In genomic region chrX:2693526-2694002, GRCh38 we compare ENCODE assay signal across 10 cellular contexts. TPM values are rescaled to one million over a fixed set of nuclear protein-coding genes. Genes with fewer than 3 reads are reported as not detected.
DNase-seq lines count a peak whose midpoint lies in the region; ATAC-seq, FAIRE-seq and TF ChIP-seq lines count a peak whose summit lies in the region.
"Had no signal": no experiment of that assay in that cellular context is flagged by ENCODE, and none has a peak within 500 bp of the region (broad histone marks: within the 10 kb centered on the region; RNA-seq: fewer than 3 reads in every experiment).

No MANE protein-coding gene starts in this region.

- peaks cover 73% of the 10 kb centered on the region for H3K4me1 Mint-ChIP-seq in central memory CD8-positive, alpha-beta T cell
- peaks cover 41% of the 10 kb centered on the region for H3K4me1 Mint-ChIP-seq in neural progenitor cell

- no peak overlapping the region for H3K9ac ChIP-seq in neural progenitor cell

- intact Hi-C loops in A673 (cut with micrococcal nuclease; ENCODE audit: unreplicated experiment) = loop anchor here (2.0 to 5.0 kb wide), 2 partner anchors 13 to 41 kb away; no protein-coding TSS in a partner anchor

- H3F3A ChIP-seq in neural progenitor cell (ENCODE audit: low read depth) = peaks cover 16% of the 10 kb centered on the region

- no peaks in the 10 kb centered on the region for H4K20me1 ChIP-seq in neural progenitor cell (ENCODE audit: low read depth)

- H2AFZ ChIP-seq in neural progenitor cell (replicated peaks) = no peak overlapping the region

- TF ChIP-seq CTCF in A673 (conservative IDR thresholded peaks at IDR 0.05; ENCODE audit: low read depth, low read length) (no peak), neural progenitor cell (IDR thresholded peaks at IDR 0.05) (no peak)

- POLR2A ChIA-PET in A673 (lab: Charles Lee; ENCODE audit: low non-redundant PET) = no interaction called here

- H3K79me2 ChIP-seq in neural progenitor cell (ENCODE audit: low read depth) = peaks cover 39% of the 10 kb centered on the region

- no peaks in the 10 kb centered on the region for H3K27me3 Mint-ChIP-seq in central memory CD8-positive, alpha-beta T cell
- H3K27me3 Mint-ChIP-seq in neural progenitor cell (ENCODE audit: insufficient read depth, low read depth) = peaks cover 4% of the 10 kb centered on the region

- CTCF ChIA-PET in A673 (lab: Charles Lee) = no interaction called here

- H3K9me3 ChIP-seq in A673 (ENCODE audit: low read depth, low read length, poor library complexity, severe bottlenecking) = no peaks in the 10 kb centered on the region
- no peaks in the 10 kb centered on the region for H3K9me3 ChIP-seq in neural progenitor cell (ENCODE audit: low read depth)

- DNase-seq in A673 (ENCODE audit: low spot score) = no peak
- no peak for DNase-seq in GM12891 (ENCODE audit: insufficient read length, low spot score)
- no peak for DNase-seq in central memory CD8-positive, alpha-beta T cell (ENCODE audit: low spot score in 2 of 2)
- no peak for DNase-seq in neural progenitor cell (ENCODE audit: low spot score)
- DNase-seq in NCI-H82 treated with DMSO at 0.1 percent for 48 hours (lab: John Stamatoyannopoulos, UW; ENCODE audit: unreplicated experiment) = no peak
- DNase-seq in T1000 (lab: John Stamatoyannopoulos, UW) = no peak
- no peak for DNase-seq in ACHN
- DNase-seq: NCI-H1694 treated with DMSO at 0.1 percent for 48 hours had no signal

- H3K4me3 Mint-ChIP-seq in central memory CD8-positive, alpha-beta T cell = peak overlapping the region; percentile 97
- peak overlapping the region; percentile 66 for H3K4me3 Mint-ChIP-seq in neural progenitor cell

- H3K27ac ChIP-seq in A673 (ENCODE audit: low read depth, low read length, poor library complexity, severe bottlenecking) (peak overlapping the region; percentile 97), neural progenitor cell (no peak overlapping the region)

- FAIRE-seq in GM12891 (lab: Jason Lieb, UNC) = peak; percentile 5

- no TSS peak for BruUV-seq in A673 (replicated peaks; lab: Mats Ljungman, UMichigan)

- H3K4me2 ChIP-seq in neural progenitor cell = no peak overlapping the region

- H3K36me3 ChIP-seq in A673 (ENCODE audit: insufficient read depth, low read length, poor library complexity, severe bottlenecking) = peaks cover 54% of the 10 kb centered on the region
- no peaks in the 10 kb centered on the region for H3K36me3 ChIP-seq in neural progenitor cell

- H3K4me1 ChIP-seq in A673 (ENCODE audit: insufficient read depth, low read length, poor library complexity, severe bottlenecking) (peaks cover 52% of the 10 kb centered on the region), neural progenitor cell (peaks cover 6% of the 10 kb centered on the region)

- no peak for TF ChIP-seq POLR2A in GM12891 (IDR thresholded peaks at IDR 0.05; ENCODE audit: low read depth, low read length)

- in situ Hi-C loops in ACHN (cut with HindIII; ENCODE audit: low pct_ligation_motif_present, low pct_unique_long_range_greater_than_20kb, low sequenced_read_pairs) = no loop called here

- no peaks in the 10 kb centered on the region for H3K9me3 Mint-ChIP-seq in central memory CD8-positive, alpha-beta T cell
- no peaks in the 10 kb centered on the region for H3K9me3 Mint-ChIP-seq in neural progenitor cell

- peaks cover 51% of the 10 kb centered on the region for H3K36me3 Mint-ChIP-seq in central memory CD8-positive, alpha-beta T cell (ENCODE audit: insufficient read depth)
- peaks cover 15% of the 10 kb centered on the region for H3K36me3 Mint-ChIP-seq in neural progenitor cell

- peak overlapping the region; percentile 90 for H3K27ac Mint-ChIP-seq in central memory CD8-positive, alpha-beta T cell (ENCODE audit: low read depth)
- H3K27ac Mint-ChIP-seq in neural progenitor cell = no peak overlapping the region

- peak overlapping the region; percentile 100 for H3K4me3 ChIP-seq in A673 (ENCODE audit: low read depth, low read length, poor library complexity, severe bottlenecking)
- H3K4me3 ChIP-seq in neural progenitor cell = no peak overlapping the region

- no peak for ATAC-seq in central memory CD8-positive, alpha-beta T cell (replicated peaks; ENCODE audit: extremely low read depth, poor library complexity, severe bottlenecking)
- no peak for ATAC-seq in HG02798 (IDR thresholded peaks at IDR 0.05; ENCODE audit: poor library complexity, unreplicated experiment)

- H3K27me3 ChIP-seq in A673 (replicated peaks; ENCODE audit: insufficient read depth, low read depth, low read length, poor library complexity) (no peaks in the 10 kb centered on the region), neural progenitor cell (peaks cover 46% of the 10 kb centered on the region)

TF ChIP-seq in GM12891, 5 proteins besides CTCF, POLR2A, EP300 and RAD21:
- no peak for TF ChIP-seq TAF1 (IDR thresholded peaks at IDR 0.05; ENCODE audit: low read depth, low read length)
- TF ChIP-seq POLR2AphosphoS5 (IDR thresholded peaks at IDR 0.05; ENCODE audit: low read depth, low read length) = no peak
- no peak for TF ChIP-seq POU2F2 (IDR thresholded peaks at IDR 0.05; ENCODE audit: low read depth, low read length)
- TF ChIP-seq PAX5 (IDR thresholded peaks at IDR 0.05; ENCODE audit: insufficient read depth, low read length, severe bottlenecking) = no peak
- TF ChIP-seq SPI1 (IDR thresholded peaks at IDR 0.05; ENCODE audit: low read depth, low read length) = no peak

RNA-seq across cellular contexts. Expression of gene CD99, which starts 2.5 kb away (rescaled TPM):
- total RNA-seq in A673 (2021) = 1,443 and 1,572 TPM in 2 replicates
- polyA plus RNA-seq in GM12891 (2012; ENCODE audit: low read depth, missing spikeins) = 91.8 TPM
- total RNA-seq in neural progenitor cell (ENCODE audit: low replicate concordance) = 70.4 and 81.8 TPM in 2 replicates

RNA-seq across cellular contexts. Expression of gene XG, which starts 58.3 kb away (rescaled TPM):
- total RNA-seq in A673 (2021) (7.5 and 7.7 TPM in 2 replicates), neural progenitor cell (ENCODE audit: low replicate concordance) (not detected in 2 replicates)
- not detected for polyA plus RNA-seq in GM12891 (2012; ENCODE audit: low read depth, missing spikeins)
- total RNA-seq: Daoy had no signal

Comparison
In these comparisons a context has a peak if more than half of its experiments do, and no peak if none do; other contexts are left out.
1. RNA of gene CD99, which starts 2.5 kb away (total RNA-seq): 1,443 to 1,572 TPM in A673; 70.4 to 81.8 TPM in neural progenitor cell; every median in the first group is over 10 times any median in the second.